1 cellular context compared by ENCODE assay signal in genomic region chr12:124917841-124918621, GRCh38.
TF ChIP-seq lines count a peak whose summit lies in the region.

No MANE protein-coding gene starts in this region.

TF ChIP-seq in A549, 52 proteins besides CTCF, POLR2A, EP300 and RAD21 (continued from another document):
- TF ChIP-seq E2F6 (IDR thresholded peaks at IDR 0.05; ENCODE audit: borderline replicate concordance, low read depth), result no peak
- TF ChIP-seq FOXS1 (CRISPR knock-in tag; IDR thresholded peaks at IDR 0.05), result no peak
- no peak for TF ChIP-seq KDM1A (IDR thresholded peaks at IDR 0.05; ENCODE audit: low read depth)
- TF ChIP-seq FOSL2 (IDR thresholded peaks at IDR 0.05), result no peak
- no peak for TF ChIP-seq FOSL2 (CRISPR knock-in tag; IDR thresholded peaks at IDR 0.05)
- no peak for TF ChIP-seq BHLHE40 (IDR thresholded peaks at IDR 0.05; ENCODE audit: low read depth, low read length)
- no peak for TF ChIP-seq ATOH8 (CRISPR knock-in tag; IDR thresholded peaks at IDR 0.05; ENCODE audit: low read depth)
TF ChIP-seq in A549: peak in this region for 5.
